28 cellular contexts compared by ENCODE assay signal in genomic region chr3:55857635-55858034, GRCh38.
"Had no signal": no experiment of that assay in that cellular context is flagged by ENCODE, and none has a peak within 500 bp of the region (broad histone marks: within the 10 kb centered on the region; RNA-seq: fewer than 3 reads in every experiment).

No MANE protein-coding gene starts in this region.

- H3K36me3 ChIP-seq: brain microvascular endothelial cell, cardiac muscle cell, colonic mucosa, esophagus squamous epithelium, gastroesophageal sphincter had no signal

- ATAC-seq: activated CD8-positive, alpha-beta T cell treated with anti-CD3 and anti-CD28 coated beads for 36 hours; activated T-cell treated with anti-CD3 and anti-CD28 coated beads, Interleukin-2, amount 50 U/mL, for 4 hours; activated T-helper 17 cell treated with anti-CD3 and anti-CD28 coated beads, Interleukin-2, amount 50 U/mL, for 72 hours; gastroesophageal sphincter; WTC11 had no signal

- DNase-seq: activated CD4-positive, alpha-beta T cell treated with anti-CD3 and anti-CD28 coated beads for 1 hour; activated CD4-positive, alpha-beta T cell treated with anti-CD3 and anti-CD28 coated beads for 4 hours; activated CD4-positive, alpha-beta T cell treated with anti-CD3 and anti-CD28 coated beads, Interleukin-2, amount 10 ng/mL, durations not matched to agents 7 days and 5 days; activated CD4-positive, alpha-beta T cell treated with anti-CD3 and anti-CD28 coated beads, Interleukin-2, amount 50 U/mL, for 4 hours; activated CD8-positive, alpha-beta memory T cell treated with anti-CD3 and anti-CD28 coated beads for 24 hours; activated CD8-positive, alpha-beta T cell treated with anti-CD3 and anti-CD28 coated beads for 36 hours; activated effector memory CD4-positive, alpha-beta T cell treated with Interleukin-2 at 50 U/mL for 16 hours; activated gamma-delta T cell treated with Interleukin-2 at 50 U/mL for 16 hours; activated naive CD4-positive, alpha-beta T cell treated with anti-CD3 and anti-CD28 coated beads, Interleukin-2, amount 50 U/mL, for 16 hours; activated naive CD4-positive, alpha-beta T cell treated with Interleukin-2 at 50 U/mL for 16 hours; activated T-cell treated with anti-CD3 and anti-CD28 coated beads, Interleukin-2, amount 50 U/mL, for 4 hours; amniotic stem cell; anterior cingulate cortex; brain microvascular endothelial cell; central memory CD4-positive, alpha-beta T cell; cerebellar nuclear complex; colonic mucosa; effector CD8-positive, alpha-beta T cell; esophagus squamous epithelium; foreskin melanocyte; T-helper 2 cell had no signal

- H3K4me3 ChIP-seq: cardiac muscle cell, colonic mucosa, esophagus squamous epithelium, gastroesophageal sphincter had no signal

- FAIRE-seq: astrocyte, endometrium had no signal

- H3K4me1 ChIP-seq: colonic mucosa had no signal

- H3K27ac ChIP-seq: brain microvascular endothelial cell, cardiac muscle cell, colonic mucosa, epithelial cell of prostate, esophagus squamous epithelium, gastroesophageal sphincter had no signal

- H3K27me3 ChIP-seq: brain microvascular endothelial cell, cardiac muscle cell, colonic mucosa, esophagus squamous epithelium, gastroesophageal sphincter had no signal

- H3K9me3 ChIP-seq: colonic mucosa, esophagus squamous epithelium, gastroesophageal sphincter had no signal
